In the genomic region with DNA sequence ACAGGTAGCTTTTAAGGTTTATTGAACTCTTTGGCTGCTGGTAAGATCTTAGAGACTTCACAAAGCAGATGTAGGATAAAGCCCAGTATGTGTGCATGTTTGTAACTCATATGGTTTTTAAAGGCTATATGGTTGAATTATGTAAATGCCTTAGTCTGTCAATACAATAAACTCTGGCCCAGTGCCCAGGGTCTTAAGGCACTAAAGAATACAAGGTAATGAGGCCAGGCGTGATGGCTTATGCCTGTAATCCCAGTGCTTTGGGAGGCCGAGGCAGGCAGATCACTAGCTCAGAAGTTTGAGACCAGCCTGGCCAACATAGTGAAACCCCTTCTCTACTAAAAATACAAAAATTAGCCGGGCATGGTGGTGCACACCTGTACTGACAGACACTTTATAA, we compare ENCODE assay signal across 27 cellular contexts.
DNase-seq lines count a peak whose midpoint lies in the region; ATAC-seq and TF ChIP-seq lines count a peak whose summit lies in the region.
"Had no signal": no experiment of that assay in that cellular context is flagged by ENCODE, and none has a peak within 500 bp of the region (broad histone marks: within the 10 kb centered on the region; RNA-seq: fewer than 3 reads in every experiment).

No MANE protein-coding gene starts in this region.

- WGBS in esophagus muscularis mucosa = 100% methylated on average over 3 of the region's 3 CpGs

- H3K36me3 Mint-ChIP-seq in nephron (ENCODE audit: low read depth) = peaks cover 23% of the 10 kb centered on the region
- peaks cover 4% of the 10 kb centered on the region for H3K36me3 Mint-ChIP-seq in activated CD8-positive, alpha-beta T cell treated with anti-CD3 and anti-CD28 coated beads for 36 hours (ENCODE audit: low read depth)

- no peaks in the 10 kb centered on the region for H3K36me3 ChIP-seq in HAP-1 (replicated peaks)
- no peaks in the 10 kb centered on the region for H3K36me3 ChIP-seq in esophagus muscularis mucosa
- H3K36me3 ChIP-seq: prostate gland, stomach had no signal

- peaks cover 15% of the 10 kb centered on the region for H3K4me1 Mint-ChIP-seq in nephron
- H3K4me1 Mint-ChIP-seq in activated CD8-positive, alpha-beta T cell treated with anti-CD3 and anti-CD28 coated beads for 36 hours (ENCODE audit: low read depth) = peaks cover 2% of the 10 kb centered on the region
- H3K4me1 Mint-ChIP-seq: activated naive CD8-positive, alpha-beta T cell treated with anti-CD3 and anti-CD28 coated beads, Interleukin-2, amount 50 U/mL, for 24 hours had no signal

- H3K4me1 ChIP-seq in HAP-1 (peaks cover 17% of the 10 kb centered on the region), esophagus muscularis mucosa (peaks cover 0 to 3% (median 0%) of the 10 kb centered on the region in 4 donors)
- H3K4me1 ChIP-seq: prostate gland, tibial artery had no signal

- TF ChIP-seq EP300 in esophagus muscularis mucosa (IDR thresholded peaks at IDR 0.05) = no peak

- in situ Hi-C loops in HAP-1 (cut with MboI; ENCODE audit: low sequenced_read_pairs) = loop anchor here (5.0 kb wide), 1 partner anchor 54 kb away; no protein-coding TSS in a partner anchor

- intact Hi-C loops in esophagus muscularis mucosa (cut with DNase I) = no loop called here
- intact Hi-C loops in activated CD8-positive, alpha-beta T cell treated with anti-CD3 and anti-CD28 coated beads for 36 hours (cut with micrococcal nuclease) = loop anchor here (10.0 kb wide), 1 partner anchor 61 kb away; no protein-coding TSS in a partner anchor

- H3K27me3 ChIP-seq in HAP-1 (ENCODE audit: low read depth) = no peaks in the 10 kb centered on the region
- no peaks in the 10 kb centered on the region for H3K27me3 ChIP-seq in esophagus muscularis mucosa
- H3K27me3 ChIP-seq: dorsolateral prefrontal cortex, stomach, tibial artery had no signal

- CTCF ChIA-PET in activated CD8-positive, alpha-beta T cell treated with anti-CD3 and anti-CD28 coated beads for 36 hours (lab: Charles Lee) = no interaction called here

- no peak overlapping the region for H3K4me3 Mint-ChIP-seq in nephron
- H3K4me3 Mint-ChIP-seq in activated CD8-positive, alpha-beta T cell treated with anti-CD3 and anti-CD28 coated beads for 36 hours = no peak overlapping the region
- H3K4me3 Mint-ChIP-seq: activated naive CD8-positive, alpha-beta T cell treated with anti-CD3 and anti-CD28 coated beads, Interleukin-2, amount 50 U/mL, for 24 hours; activated T-cell treated with anti-CD3 and anti-CD28 coated beads, Interleukin-2, amount 50 U/mL, for 24 hours; CD8-positive, alpha-beta memory T cell; central memory CD8-positive, alpha-beta T cell; GM23338; T-cell had no signal

- ATAC-seq in GM18870 (IDR thresholded peaks at IDR 0.05; ENCODE audit: unreplicated experiment) = no peak
- ATAC-seq in activated CD8-positive, alpha-beta T cell treated with anti-CD3 and anti-CD28 coated beads for 36 hours = no peak
- ATAC-seq: activated naive CD8-positive, alpha-beta T cell treated with anti-CD3 and anti-CD28 coated beads, Interleukin-2, amount 50 U/mL, for 24 hours; GM23338; PC-3; T-cell had no signal

- H3K27me3 Mint-ChIP-seq in nephron (ENCODE audit: low read depth) = no peaks in the 10 kb centered on the region
- H3K27me3 Mint-ChIP-seq in activated CD8-positive, alpha-beta T cell treated with anti-CD3 and anti-CD28 coated beads for 36 hours = no peaks in the 10 kb centered on the region
- H3K27me3 Mint-ChIP-seq: activated naive CD8-positive, alpha-beta T cell treated with anti-CD3 and anti-CD28 coated beads, Interleukin-2, amount 50 U/mL, for 24 hours; activated T-cell treated with anti-CD3 and anti-CD28 coated beads, Interleukin-2, amount 50 U/mL, for 24 hours; central memory CD8-positive, alpha-beta T cell; T-cell had no signal

- no peak overlapping the region for H3K4me3 ChIP-seq in HAP-1
- H3K4me3 ChIP-seq in esophagus muscularis mucosa = no peak overlapping the region
- H3K4me3 ChIP-seq: dorsolateral prefrontal cortex, GM23338, prostate gland, stomach, tibial artery had no signal

- peak overlapping the region in 2 of 3 experiments; percentile 6 to 7 for H3K27ac Mint-ChIP-seq in nephron
- H3K27ac Mint-ChIP-seq in activated CD8-positive, alpha-beta T cell treated with anti-CD3 and anti-CD28 coated beads for 36 hours = no peak overlapping the region
- H3K27ac Mint-ChIP-seq: activated naive CD8-positive, alpha-beta T cell treated with anti-CD3 and anti-CD28 coated beads, Interleukin-2, amount 50 U/mL, for 24 hours; activated T-cell treated with anti-CD3 and anti-CD28 coated beads, Interleukin-2, amount 50 U/mL, for 24 hours; T-cell had no signal

- POLR2A ChIA-PET in activated CD8-positive, alpha-beta T cell treated with anti-CD3 and anti-CD28 coated beads for 36 hours (lab: Charles Lee) = no interaction called here

- no peak for TF ChIP-seq POLR2A in esophagus muscularis mucosa (IDR thresholded peaks at IDR 0.05; ENCODE audit: low read depth)

- DNase-seq in DMS53 (lab: John Stamatoyannopoulos, UW) (peak; percentile 11), DMS53 treated with DMSO at 0.1 percent for 48 hours (lab: John Stamatoyannopoulos, UW; ENCODE audit: unreplicated experiment) (no peak), HAP-1 (ENCODE audit: low spot score in 2 of 2) (peak; percentile 93 to 97), NCI-H82 (lab: John Stamatoyannopoulos, UW) (peak; percentile 94), esophagus muscularis mucosa (ENCODE audit: extremely low spot score) (no peak)
- DNase-seq in activated CD8-positive, alpha-beta T cell treated with anti-CD3 and anti-CD28 coated beads for 36 hours = no peak
- DNase-seq: 8988T; activated CD4-positive, alpha-beta T cell treated with anti-CD3 and anti-CD28 coated beads for 1 hour; activated gamma-delta T cell treated with Interleukin-2 at 50 U/mL for 16 hours; activated naive CD8-positive, alpha-beta T cell treated with anti-CD3 and anti-CD28 coated beads, Interleukin-2, amount 50 U/mL, for 24 hours; activated T-cell treated with anti-CD3 and anti-CD28 coated beads, Interleukin-2, amount 50 U/mL, for 24 hours; AML-193; CD8-positive, alpha-beta memory T cell; DND-41; dorsolateral prefrontal cortex; KG1; MM.1S; NCI-H2029; PC-3; stomach; T-cell; tibial artery had no signal

- no peaks in the 10 kb centered on the region for H3K9me3 Mint-ChIP-seq in nephron
- no peaks in the 10 kb centered on the region for H3K9me3 Mint-ChIP-seq in activated CD8-positive, alpha-beta T cell treated with anti-CD3 and anti-CD28 coated beads for 36 hours
- H3K9me3 Mint-ChIP-seq: activated naive CD8-positive, alpha-beta T cell treated with anti-CD3 and anti-CD28 coated beads, Interleukin-2, amount 50 U/mL, for 24 hours; activated T-cell treated with anti-CD3 and anti-CD28 coated beads, Interleukin-2, amount 50 U/mL, for 24 hours; CD8-positive, alpha-beta memory T cell; central memory CD8-positive, alpha-beta T cell; GM23338; T-cell had no signal

- H3K9me3 ChIP-seq in HAP-1 (no peaks in the 10 kb centered on the region), esophagus muscularis mucosa (no peaks in the 10 kb centered on the region)
- H3K9me3 ChIP-seq: prostate gland, stomach, tibial artery had no signal

- H3K27ac ChIP-seq in esophagus muscularis mucosa (replicated peaks in 1 of 4) = no peak overlapping the region
- H3K27ac ChIP-seq: dorsolateral prefrontal cortex, prostate gland, stomach, tibial artery had no signal

- TF ChIP-seq CTCF in nephron (IDR thresholded peaks at IDR 0.05; ENCODE audit: unreplicated experiment in 3 of 3) = no peak
- no peak for TF ChIP-seq CTCF in esophagus muscularis mucosa (IDR thresholded peaks at IDR 0.05)
- no peak for TF ChIP-seq CTCF in activated CD8-positive, alpha-beta T cell treated with anti-CD3 and anti-CD28 coated beads for 36 hours (IDR thresholded peaks at IDR 0.05)

Comparison
In these comparisons a context has a peak if more than half of its experiments do, and no peak if none do; other contexts are left out.
1. DNase-seq: peak in DMS53 (single experiment), HAP-1 (2 of 2) and NCI-H82 (single experiment); none in DMS53 treated with DMSO at 0.1 percent for 48 hours (single experiment), esophagus muscularis mucosa (single experiment) and activated CD8-positive, alpha-beta T cell treated with anti-CD3 and anti-CD28 coated beads for 36 hours (single experiment).